ENCODE assay signal across 8 cellular contexts in genomic region chr16:1964046-1964505, GRCh38. TPM values are rescaled to one million over a fixed set of nuclear protein-coding genes. Genes with fewer than 3 reads are reported as not detected.
DNase-seq lines count a peak whose midpoint lies in the region; ATAC-seq and TF ChIP-seq lines count a peak whose summit lies in the region.

No MANE protein-coding gene starts in this region.

- H3K27ac ChIP-seq in DOHH2 (ENCODE audit: low read depth, low read length) (peak overlapping the region; percentile 91), GM23338 (ENCODE audit: low read depth) (peak overlapping the region; percentile 93), SJSA1 (peak overlapping the region; percentile 85), cingulate gyrus (ENCODE audit: low read depth, low read length) (peak overlapping the region; percentile 75), upper lobe of left lung (peak overlapping the region; percentile 98 to 100 (median 98))

- H3K36me3 ChIP-seq in DOHH2 (ENCODE audit: control insufficient read depth, low read length) = peaks cover 75% of the 10 kb centered on the region
- H3K36me3 ChIP-seq in GM23338 (ENCODE audit: insufficient read depth) = peaks cover 25% of the 10 kb centered on the region
- peaks cover 69% of the 10 kb centered on the region for H3K36me3 ChIP-seq in SJSA1
- peaks cover 14 to 34% (median 23%) of the 10 kb centered on the region in 4 donors for H3K36me3 ChIP-seq in upper lobe of left lung

- no peak for TF ChIP-seq EP300 in upper lobe of left lung (IDR thresholded peaks at IDR 0.05)

- peak overlapping the region; percentile 99 for H3K4me2 ChIP-seq in DOHH2 (ENCODE audit: low read length)
- peak overlapping the region; percentile 100 for H3K4me2 ChIP-seq in GM23338

- H3K9me2 ChIP-seq in DOHH2 (replicated peaks; ENCODE audit: control insufficient read depth, low read length) (no peaks in the 10 kb centered on the region), GM23338 (ENCODE audit: insufficient read depth) (no peaks in the 10 kb centered on the region)

- DNase-seq in GM23338 (ENCODE audit: low spot score) (no peak), SJSA1 (ENCODE audit: low read depth in 1 of 2, low spot score in 2 of 2) (peak in 1 of 2 experiments; percentile 40), mesothelial cell of epicardium (ENCODE audit: low spot score in 2 of 2, unreplicated experiment in 2 of 2) (no peak), upper lobe of left lung (peak in 1 of 2 donors; percentile 50), NCI-H526 (lab: John Stamatoyannopoulos, UW) (no peak), NAMALWA (ENCODE audit: low spot score) (no peak)

- ATAC-seq in GM23338 (no peak), upper lobe of left lung (ENCODE audit: low FRiP score in 2 of 2) (peak; percentile 3 to 35)

- H3F3A ChIP-seq in DOHH2 (ENCODE audit: control insufficient read depth, insufficient read depth) (peaks cover 43% of the 10 kb centered on the region), GM23338 (replicated peaks; ENCODE audit: low read depth) (peaks cover 38% of the 10 kb centered on the region)

- H3K79me2 ChIP-seq in DOHH2 (ENCODE audit: control insufficient read depth, low read length) (peaks cover 68% of the 10 kb centered on the region), GM23338 (replicated peaks; ENCODE audit: insufficient read depth) (peaks cover 46% of the 10 kb centered on the region)

- TF ChIP-seq CTCF in DOHH2 (IDR thresholded peaks at IDR 0.05; ENCODE audit: low read depth, low read length, poor library complexity, severe bottlenecking) = peak; percentile 27
- TF ChIP-seq CTCF in GM23338 (conservative IDR thresholded peaks at IDR 0.05; ENCODE audit: low read depth in 2 of 2) = no peak
- no peak for TF ChIP-seq CTCF in mesothelial cell of epicardium (IDR thresholded peaks at IDR 0.05; ENCODE audit: unreplicated experiment)
- TF ChIP-seq CTCF in upper lobe of left lung (IDR thresholded peaks at IDR 0.05) = peak in 1 of 6 experiments; percentile 45

- H3K4me1 Mint-ChIP-seq in GM23338 = peaks cover 33% of the 10 kb centered on the region
- peaks cover 34% of the 10 kb centered on the region for H3K4me1 Mint-ChIP-seq in mesothelial cell of epicardium

- H3K4me1 ChIP-seq in DOHH2 (ENCODE audit: control insufficient read depth, low read length) (peaks cover 37% of the 10 kb centered on the region), GM23338 (ENCODE audit: insufficient read depth) (peaks cover 38% of the 10 kb centered on the region; the same call in 1 of the 2 replicates), SJSA1 (replicated peaks) (peaks cover 35% of the 10 kb centered on the region), upper lobe of left lung (peaks cover 27 to 48% (median 31%) of the 10 kb centered on the region in 4 donors)

- H3K36me3 Mint-ChIP-seq in GM23338 (ENCODE audit: low read depth) (peaks cover 44% of the 10 kb centered on the region), mesothelial cell of epicardium (peaks cover 6% of the 10 kb centered on the region)

- peak overlapping the region; percentile 100 for H3K4me3 ChIP-seq in DOHH2 (ENCODE audit: low read length)
- peak overlapping the region; percentile 100 for H3K4me3 ChIP-seq in GM23338
- peak overlapping the region; percentile 88 for H3K4me3 ChIP-seq in SJSA1
- peak overlapping the region; percentile 36 to 91 (median 86) for H3K4me3 ChIP-seq in upper lobe of left lung

- H3K9me3 ChIP-seq in DOHH2 (ENCODE audit: control insufficient read depth, insufficient read depth, low read length) = no peaks in the 10 kb centered on the region
- no peaks in the 10 kb centered on the region for H3K9me3 ChIP-seq in SJSA1 (replicated peaks)
- H3K9me3 ChIP-seq in upper lobe of left lung = no peaks in the 10 kb centered on the region

- H4K20me1 ChIP-seq in DOHH2 (ENCODE audit: control insufficient read depth, insufficient read depth, low read depth, low read length) = peaks cover 10% of the 10 kb centered on the region
- peaks cover 27% of the 10 kb centered on the region for H4K20me1 ChIP-seq in GM23338 (replicated peaks; ENCODE audit: insufficient read depth)

- H3K27me3 ChIP-seq in DOHH2 (ENCODE audit: control insufficient read depth, low read length) (no peaks in the 10 kb centered on the region), GM23338 (ENCODE audit: insufficient read depth) (no peaks in the 10 kb centered on the region), SJSA1 (replicated peaks) (no peaks in the 10 kb centered on the region), upper lobe of left lung (no peaks in the 10 kb centered on the region)

- H2AFZ ChIP-seq in GM23338 = no peak overlapping the region

- no peak for TF ChIP-seq POLR2A in upper lobe of left lung (IDR thresholded peaks at IDR 0.05)

- H3K9me3 Mint-ChIP-seq in GM23338 (peaks cover 8% of the 10 kb centered on the region; the same call in 2 of the 3 replicates), mesothelial cell of epicardium (no peaks in the 10 kb centered on the region)

- H3K27ac Mint-ChIP-seq in GM23338 (peak overlapping the region; percentile 96), mesothelial cell of epicardium (peak overlapping the region; percentile 84)

- peak overlapping the region; percentile 91 for H3K4me3 Mint-ChIP-seq in GM23338
- peak overlapping the region; percentile 93 for H3K4me3 Mint-ChIP-seq in mesothelial cell of epicardium

- WGBS in upper lobe of left lung, 2 donors = 3 to 13% methylated on average over 16 to 31 of the region's 33 CpGs

- H3K27me3 Mint-ChIP-seq in GM23338 (ENCODE audit: insufficient read depth, low read depth, poor library complexity) = peaks cover 58% of the 10 kb centered on the region
- H3K27me3 Mint-ChIP-seq in mesothelial cell of epicardium (ENCODE audit: low read depth) = no peaks in the 10 kb centered on the region

TF ChIP-seq in GM23338, 12 proteins besides CTCF, POLR2A, EP300 and RAD21 (continues in another document):
- peak; percentile 42; the same call in 1 of the 2 replicates for TF ChIP-seq POLR2AphosphoS5 (IDR thresholded peaks at IDR 0.05; ENCODE audit: low read depth)

RNA-seq across cellular contexts. Expression of gene RPS2, which starts 0.6 kb away (rescaled TPM):
- 3,232 and 3,786 TPM in 2 replicates for total RNA-seq in GM23338 (2014; rRNA removed; shearing (Covaris generic))
- 3,992 and 4,335 TPM in 2 replicates for polyA plus RNA-seq in GM23338 (2016; fragmentation: Nextera tagmentation; extraction: Ambion mirVana)
- total RNA-seq in SJSA1 (2014; rRNA removed; shearing (Covaris generic)) = 2,199 and 2,611 TPM in 2 replicates
- 2,265 to 2,496 TPM (median 2,379 TPM) in 3 replicates for total RNA-seq in mesothelial cell of epicardium
- 1,000 to 10,000 TPM; 1,128 to 1,943 (median 1,579) TPM for total RNA-seq in upper lobe of left lung

RNA-seq across cellular contexts. Expression of gene RNF151, which starts 2.6 kb away (rescaled TPM):
- not detected in 2 replicates for total RNA-seq in GM23338 (2014; rRNA removed; shearing (Covaris generic))
- polyA plus RNA-seq in GM23338 (2016; fragmentation: Nextera tagmentation; extraction: Ambion mirVana) = not detected in 2 replicates
- total RNA-seq in SJSA1 (2014; rRNA removed; shearing (Covaris generic)) = not detected in 2 replicates
- total RNA-seq in mesothelial cell of epicardium = not detected in 3 replicates
- under 1 TPM in 1 of 6 donors, not detected in 5; 0.37 TPM for total RNA-seq in upper lobe of left lung

RNA-seq across cellular contexts. Expression of gene NDUFB10, which starts 4.7 kb away (rescaled TPM):
- total RNA-seq in GM23338 (2014; rRNA removed; shearing (Covaris generic)) = 244 and 280 TPM in 2 replicates
- polyA plus RNA-seq in GM23338 (2016; fragmentation: Nextera tagmentation; extraction: Ambion mirVana) = 495 and 527 TPM in 2 replicates
- total RNA-seq in SJSA1 (2014; rRNA removed; shearing (Covaris generic)) = 273 and 292 TPM in 2 replicates
- 92.9 to 103 TPM (median 95.0 TPM) in 3 replicates for total RNA-seq in mesothelial cell of epicardium
- total RNA-seq in upper lobe of left lung = 100 to 1,000 TPM in 4 of 6 donors, 10 to 100 TPM in 2; 76.5 to 245 (median 107) TPM

RNA-seq across cellular contexts. Expression of gene TBL3, which starts 7.8 kb away (rescaled TPM):
- 122 and 157 TPM in 2 replicates for total RNA-seq in GM23338 (2014; rRNA removed; shearing (Covaris generic))
- 67.0 and 68.8 TPM in 2 replicates for polyA plus RNA-seq in GM23338 (2016; fragmentation: Nextera tagmentation; extraction: Ambion mirVana)
- total RNA-seq in SJSA1 (2014; rRNA removed; shearing (Covaris generic)) = 68.0 and 156 TPM in 2 replicates
- total RNA-seq in mesothelial cell of epicardium (35.5 to 40.6 TPM (median 37.2 TPM) in 3 replicates), upper lobe of left lung (10 to 100 TPM; 22.0 to 51.6 (median 35.0) TPM)

RNA-seq across cellular contexts. Expression of gene RPL3L, which starts 9.6 kb away (rescaled TPM):
- total RNA-seq in GM23338 (2014; rRNA removed; shearing (Covaris generic)) = 0.31 and 0.59 TPM in 2 replicates
- polyA plus RNA-seq in GM23338 (2016; fragmentation: Nextera tagmentation; extraction: Ambion mirVana) = 0.68 and 1.1 TPM in 2 replicates
- total RNA-seq in SJSA1 (2014; rRNA removed; shearing (Covaris generic)) = not detected in 2 replicates
- total RNA-seq in mesothelial cell of epicardium = 0.40 to 0.45 TPM in 2 of 3 replicates, not detected in the other
- not detected for total RNA-seq in upper lobe of left lung
